19 cellular contexts compared by ENCODE assay signal in the genomic region with DNA sequence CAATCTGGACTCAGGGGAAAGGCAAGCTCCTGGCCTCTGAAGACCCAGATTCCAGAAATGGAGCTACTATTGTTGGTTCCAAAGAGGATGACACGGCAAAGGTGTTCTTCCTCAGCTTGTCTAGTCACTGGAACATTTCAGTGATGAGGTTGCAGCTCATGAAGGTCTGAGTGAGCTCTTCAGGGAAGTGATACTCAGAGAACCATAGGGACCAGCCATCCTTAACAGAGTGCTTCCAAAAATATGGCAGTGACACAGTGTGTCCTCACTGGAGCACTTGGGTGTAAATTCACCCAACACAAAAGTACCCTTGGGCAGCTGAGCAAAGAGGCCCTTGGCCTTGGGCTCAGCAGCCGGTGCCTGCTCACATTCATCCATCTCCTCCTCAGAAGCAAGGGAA. TPM values are rescaled to one million over a fixed set of nuclear protein-coding genes. Genes with fewer than 3 reads are reported as not detected.
DNase-seq lines count a peak whose midpoint lies in the region; ATAC-seq and TF ChIP-seq lines count a peak whose summit lies in the region.
"Had no signal": no experiment of that assay in that cellular context is flagged by ENCODE, and none has a peak within 500 bp of the region (broad histone marks: within the 10 kb centered on the region; RNA-seq: fewer than 3 reads in every experiment).

No MANE protein-coding gene starts in this region.

- H3K9me3 Mint-ChIP-seq in CD14-positive monocyte, result peaks cover 2 to 7% (median 3%) of the 10 kb centered on the region in 7 donors
- peaks cover 11 to 23% (median 17%) of the 10 kb centered on the region in 6 donors for H3K9me3 Mint-ChIP-seq in immature natural killer cell

- H3K27ac ChIP-seq in angular gyrus (ENCODE audit: low read depth, low read length), result peak overlapping the region; percentile 13
- H3K27ac ChIP-seq: A549; BLaER1 treated with 17β-estradiol and CSF1 and Interleukin-3, amounts not matched to agents 10 nM and 100 nM had no signal

- intact Hi-C loops in CD14-positive monocyte (cut with micrococcal nuclease), result no loop called here

- H3K36me3 Mint-ChIP-seq in CD14-positive monocyte (no peaks in the 10 kb centered on the region), immature natural killer cell (peaks cover 7 to 15% (median 10%) of the 10 kb centered on the region in 3 donors)

- H3K4me1 Mint-ChIP-seq in CD14-positive monocyte (no peaks in the 10 kb centered on the region), immature natural killer cell (no peaks in the 10 kb centered on the region)

- peak; percentile 59 for DNase-seq in NCI-H2029 (lab: John Stamatoyannopoulos, UW)
- no peak for DNase-seq in NCI-H2029 treated with DMSO at 0.1 percent for 48 hours (lab: John Stamatoyannopoulos, UW)
- DNase-seq in CD14-positive monocyte (ENCODE audit: low spot score), result no peak
- no peak for DNase-seq in immature natural killer cell
- DNase-seq: 8988T; ACHN; AML-193; BE2C; Calu3; CD4-positive, alpha-beta memory T cell; DMS79; EL; GDM1; GOT3; HFFc6 had no signal

- H3K4me3 Mint-ChIP-seq in CD14-positive monocyte (no peak overlapping the region), immature natural killer cell (no peak overlapping the region)
- H3K4me3 Mint-ChIP-seq: CD4-positive, alpha-beta memory T cell; HFFc6 had no signal

- H3K27ac Mint-ChIP-seq in CD14-positive monocyte (no peak overlapping the region), immature natural killer cell (no peak overlapping the region)
- H3K27ac Mint-ChIP-seq: CD4-positive, alpha-beta memory T cell; HFFc6 had no signal

- TF ChIP-seq CTCF in CD14-positive monocyte (IDR thresholded peaks at IDR 0.05), result no peak

- ATAC-seq in GM21717 (IDR thresholded peaks at IDR 0.05; ENCODE audit: unreplicated experiment), result peak; percentile 58
- ATAC-seq: A549 had no signal

- H3K27me3 Mint-ChIP-seq in CD14-positive monocyte (ENCODE audit: low read depth in 3 of 3) (peaks cover 2 to 16% (median 6%) of the 10 kb centered on the region in 3 donors), immature natural killer cell (ENCODE audit: low read depth in 3 of 3) (peaks cover 7 to 29% (median 15%) of the 10 kb centered on the region in 3 donors)

RNA-seq across cellular contexts. Expression of a gene that starts 46.3 kb away (rescaled TPM):
- not detected for polyA plus RNA-seq in CD14-positive monocyte
- polyA plus RNA-seq in immature natural killer cell, result 100 to 1,000 TPM in 1 of 3 donors, 10 to 100 TPM in 2; 57.5 to 153 (median 70.0) TPM

Comparison
In these comparisons a context has a peak if more than half of its experiments do, and no peak if none do; other contexts are left out.
1. RNA of a gene that starts 46.3 kb away (polyA plus RNA-seq): 57.5 to 153 TPM in immature natural killer cell; not detected in CD14-positive monocyte; every median in the first group is over 10 times any median in the second.